Comparison of ENCODE assay signal across 1 cellular context in genomic region chr20:63361507-63362425, GRCh38.
TF ChIP-seq lines count a peak whose summit lies in the region.

No MANE protein-coding gene starts in this region.

TF ChIP-seq in H1, 55 proteins besides CTCF, POLR2A, EP300 and RAD21:
- TF ChIP-seq CTBP2 (IDR thresholded peaks at IDR 0.05; ENCODE audit: borderline replicate concordance, insufficient read depth, insufficient read length, low read length) (no peak), KDM4A (IDR thresholded peaks at IDR 0.05; ENCODE audit: low read depth, low read length, severe bottlenecking) (peak; percentile 28), SUZ12 (IDR thresholded peaks at IDR 0.05; ENCODE audit: low read length) (no peak)
